11 cellular contexts compared by ENCODE assay signal in genomic region chr3:123883111-123883510, GRCh38. TPM values are rescaled to one million over a fixed set of nuclear protein-coding genes. Genes with fewer than 3 reads are reported as not detected.
A peak's percentile ranks its signal among the peaks of the same experiment; 100 is the strongest.
DNase-seq lines count a peak whose midpoint lies in the region; ATAC-seq, FAIRE-seq and TF ChIP-seq lines count a peak whose summit lies in the region.
"Had no signal": no experiment of that assay in that cellular context is flagged by ENCODE, and none has a peak within 500 bp of the region (broad histone marks: within the 10 kb centered on the region; RNA-seq: fewer than 3 reads in every experiment).

No MANE protein-coding gene starts in this region.

- H3K9ac ChIP-seq in HepG2 (ENCODE audit: insufficient read depth, low read depth, low read length) (no peak overlapping the region), mesenchymal stem cell (ENCODE audit: low read length) (peak overlapping the region; percentile 85)

- in situ Hi-C loops in HepG2 (cut with HindIII; ENCODE audit: extremely low pct_ligation_motif_present, low pct_unique_long_range_greater_than_20kb), result no loop called here
- in situ Hi-C loops in astrocyte of the cerebellum (cut with HindIII; ENCODE audit: low sequenced_read_pairs), result no loop called here

- TF ChIP-seq POLR2A in HepG2 (IDR thresholded peaks at IDR 0.05; ENCODE audit: insufficient read depth in 1 of 2, low read depth in 2 of 2, low read length in 2 of 2), result no peak
- TF ChIP-seq POLR2A in right lobe of liver (IDR thresholded peaks at IDR 0.05), result no peak

- peak overlapping the region; percentile 80 for H3K4me2 ChIP-seq in HepG2 (ENCODE audit: low read depth, low read length)
- peak overlapping the region; percentile 87 for H3K4me2 ChIP-seq in mesenchymal stem cell (ENCODE audit: low read length, poor library complexity, severe bottlenecking)

- H3K27me3 ChIP-seq in HepG2 (ENCODE audit: control insufficient read depth in 1 of 2, insufficient read depth in 2 of 2, low read length in 2 of 2) (peaks cover 0 to 25% of the 10 kb centered on the region in 2 experiments; a peak in 2 of 5 replicates), right lobe of liver (no peaks in the 10 kb centered on the region), mesenchymal stem cell (ENCODE audit: control insufficient read depth in 1 of 2, insufficient read depth in 1 of 2, low read length in 2 of 2) (no peaks in the 10 kb centered on the region)
- H3K27me3 ChIP-seq: thyroid gland had no signal

- H3K4me3 ChIP-seq in HepG2 (replicated peaks in 1 of 3; ENCODE audit: insufficient read depth in 1 of 3, low read depth in 2 of 3, low read length in 3 of 3) (no peak overlapping the region), right lobe of liver (no peak overlapping the region), astrocyte of the cerebellum (ENCODE audit: low read depth, low read length) (peak overlapping the region; percentile 76), mesenchymal stem cell (ENCODE audit: insufficient read depth in 1 of 2, low read depth in 1 of 2, low read length in 2 of 2) (peak overlapping the region; percentile 89)

- H4K8ac ChIP-seq in mesenchymal stem cell (ENCODE audit: low read length), result no peak overlapping the region

- TF ChIP-seq CTCF in HepG2 (CRISPR knock-in tag; IDR thresholded peaks at IDR 0.05), result no peak
- no peak for TF ChIP-seq CTCF in right lobe of liver (IDR thresholded peaks at IDR 0.05)
- no peak for TF ChIP-seq CTCF in astrocyte of the cerebellum (IDR thresholded peaks at IDR 0.05; ENCODE audit: low read depth, low read length, missing control alignments)

- FAIRE-seq in HepG2 (lab: Jason Lieb, UNC) (no peak), HTR-8/SVneo (lab: Jason Lieb, UNC) (no peak)

- H3K36me3 ChIP-seq in HepG2 (replicated peaks in 1 of 2; ENCODE audit: control insufficient read depth in 1 of 2, insufficient read depth in 2 of 2, low read length in 2 of 2) (no peaks in the 10 kb centered on the region), right lobe of liver (no peaks in the 10 kb centered on the region), mesenchymal stem cell (ENCODE audit: control insufficient read depth in 1 of 2, insufficient read depth in 2 of 2, low read depth in 1 of 2, low read length in 2 of 2) (peaks cover 0 to 21% of the 10 kb centered on the region in 2 experiments)
- H3K36me3 ChIP-seq: thyroid gland had no signal

- ATAC-seq in HepG2 (no peak), right lobe of liver (no peak), HG02852 (IDR thresholded peaks at IDR 0.05; ENCODE audit: unreplicated experiment) (no peak), HG02610 (IDR thresholded peaks at IDR 0.05; ENCODE audit: unreplicated experiment) (no peak)

- no peak for TF ChIP-seq EP300 in HepG2 (IDR thresholded peaks at IDR 0.05; ENCODE audit: low read depth in 2 of 2, low read length in 2 of 2)
- TF ChIP-seq EP300 in HepG2 (CRISPR knock-in tag; IDR thresholded peaks at IDR 0.05; ENCODE audit: borderline replicate concordance), result no peak

- no peaks in the 10 kb centered on the region for H4K20me1 ChIP-seq in HepG2 (ENCODE audit: insufficient read depth, low read length)

- peaks cover 1% of the 10 kb centered on the region for H3K79me1 ChIP-seq in mesenchymal stem cell (replicated peaks; ENCODE audit: low read length, poor library complexity, severe bottlenecking)

- CTCF ChIA-PET in HepG2 (lab: Yijun Ruan, JAX; ENCODE audit: low intra/inter-chr PET ratio, low total read pairs), result no interaction called here

- H3K9me3 ChIP-seq in HepG2 (ENCODE audit: low read length), result no peaks in the 10 kb centered on the region
- no peaks in the 10 kb centered on the region for H3K9me3 ChIP-seq in right lobe of liver
- no peaks in the 10 kb centered on the region for H3K9me3 ChIP-seq in mesenchymal stem cell (ENCODE audit: control insufficient read depth, low read length)
- H3K9me3 ChIP-seq: thyroid gland had no signal

- TF ChIP-seq RAD21 in HepG2 (CRISPR knock-in tag; IDR thresholded peaks at IDR 0.05), result no peak

- H3K4me1 ChIP-seq in HepG2 (ENCODE audit: insufficient read depth, low read length), result peaks cover 10% of the 10 kb centered on the region
- peaks cover 0 to 24% (median 2%) of the 10 kb centered on the region in 4 donors for H3K4me1 ChIP-seq in right lobe of liver
- H3K4me1 ChIP-seq in mesenchymal stem cell (ENCODE audit: control insufficient read depth, insufficient read depth, low read depth, low read length), result peaks cover 23% of the 10 kb centered on the region
- H3K4me1 ChIP-seq: foreskin keratinocyte had no signal

- 95% methylated on average over 2 of the region's 4 CpGs for whole genome bisulfite sequencing in HepG2 (ENCODE audit: low lambda C conversion rate)
- 63% methylated on average over 4 of the region's 4 CpGs for WGBS in right lobe of liver (ENCODE audit: insufficient coverage, low coverage, low lambda C conversion rate, missing lambda C conversion rate)
- 64% methylated on average over 4 of the region's 4 CpGs for WGBS in mesenchymal stem cell

- no peak overlapping the region for H2BK5ac ChIP-seq in mesenchymal stem cell (ENCODE audit: low read depth, low read length, poor library complexity, severe bottlenecking)

- H2BK120ac ChIP-seq in mesenchymal stem cell (ENCODE audit: low read depth, low read length), result no peak overlapping the region

- H3K14ac ChIP-seq in mesenchymal stem cell (ENCODE audit: low read length in 2 of 2), result no peak overlapping the region

- H3K27ac ChIP-seq in HepG2 (ENCODE audit: extremely low read length, insufficient read depth, low read length) (no peak overlapping the region), right lobe of liver (no peak overlapping the region), mesenchymal stem cell (ENCODE audit: low read length, poor library complexity, severe bottlenecking) (peak overlapping the region; percentile 60)
- H3K27ac ChIP-seq: foreskin keratinocyte, thyroid gland had no signal

- POLR2A ChIA-PET in HepG2 (lab: Yijun Ruan, JAX), result no interaction called here

- no peak overlapping the region for H3K23ac ChIP-seq in mesenchymal stem cell (ENCODE audit: low read length in 2 of 2)

- H2AK5ac ChIP-seq in mesenchymal stem cell (ENCODE audit: low read length, severe bottlenecking), result no peak overlapping the region

- intact Hi-C loops in HepG2 (cut with micrococcal nuclease; ENCODE audit: unreplicated experiment), result no loop called here
- intact Hi-C loops in right lobe of liver (cut with DNase I), result no loop called here

- no TSS peak for BruUV-seq in HepG2 (replicated peaks; lab: Mats Ljungman, UMichigan)

- H3K4ac ChIP-seq in mesenchymal stem cell (ENCODE audit: low read depth in 1 of 2, low read length in 2 of 2), result no peak overlapping the region

- H4K91ac ChIP-seq in mesenchymal stem cell (ENCODE audit: low read length), result no peak overlapping the region

- H2AFZ ChIP-seq in HepG2 (ENCODE audit: low read length) (no peak overlapping the region), mesenchymal stem cell (ENCODE audit: low read depth, low read length) (no peak overlapping the region)

- DNase-seq in HepG2 (ENCODE audit: low spot score) (no peak), right lobe of liver (no peak), astrocyte of the cerebellum (ENCODE audit: low read depth) (no peak), mesenchymal stem cell (no peak), HTR-8/SVneo (ENCODE audit: insufficient read length, low spot score) (no peak), NCI-H1417 treated with DMSO at 0.1 percent for 48 hours (lab: John Stamatoyannopoulos, UW) (no peak)
- DNase-seq: activated T-cell treated with anti-CD3 and anti-CD28 coated beads, Interleukin-2, amount 50 U/mL, for 4 hours; foreskin keratinocyte had no signal

- H2BK12ac ChIP-seq in mesenchymal stem cell (ENCODE audit: low read length in 2 of 2), result no peak overlapping the region

- peak overlapping the region; percentile 60 for H2BK15ac ChIP-seq in mesenchymal stem cell (ENCODE audit: low read depth, poor library complexity, severe bottlenecking)

- H3K79me2 ChIP-seq in HepG2 (ENCODE audit: insufficient read depth, low read length), result no peaks in the 10 kb centered on the region

- no peak overlapping the region for H3K18ac ChIP-seq in mesenchymal stem cell (ENCODE audit: low read depth in 1 of 2, low read length in 2 of 2)

TF ChIP-seq in HepG2, 621 proteins besides CTCF, POLR2A, EP300 and RAD21 (continues in another document):
- TF ChIP-seq ZNF772 (CRISPR knock-in tag; IDR thresholded peaks at IDR 0.05) (no peak), SMAD9 (CRISPR knock-in tag; IDR thresholded peaks at IDR 0.05) (no peak), KAT8 (CRISPR knock-in tag; IDR thresholded peaks at IDR 0.05) (no peak), ZNF225 (CRISPR knock-in tag; IDR thresholded peaks at IDR 0.05) (no peak), NAIF1 (CRISPR knock-in tag; IDR thresholded peaks at IDR 0.05; ENCODE audit: borderline replicate concordance) (no peak), ZMAT5 (CRISPR knock-in tag; IDR thresholded peaks at IDR 0.05; ENCODE audit: borderline replicate concordance, low read depth) (no peak)

RNA-seq across cellular contexts. Expression of gene MYLK, which starts 1.0 kb away (rescaled TPM):
- 22.1 and 34.9 TPM in 2 replicates for total RNA-seq in HepG2 (2016; rRNA removed; fragmentation: Illumina TruSeq; extraction: Trizol)
- 2.0 and 2.1 TPM in 2 replicates for total RNA-seq in HepG2 (2016; cell fraction: cytosol; rRNA removed; fragmentation: Illumina TruSeq; extraction: Trizol; ENCODE audit: low read depth)
- total RNA-seq in HepG2 (2016; cell fraction: insoluble cytoplasmic fraction; rRNA removed; fragmentation: Illumina TruSeq; extraction: Trizol), result 21.3 and 34.0 TPM in 2 replicates
- 7.4 and 7.6 TPM in 2 replicates for total RNA-seq in HepG2 (2016; cell fraction: membrane; rRNA removed; fragmentation: Illumina TruSeq; extraction: Trizol)
- total RNA-seq in HepG2 (2016; cell fraction: nucleus; rRNA removed; fragmentation: Illumina TruSeq; extraction: Trizol), result 49.0 and 59.0 TPM in 2 replicates
- polyA plus RNA-seq in HepG2 (2011; rRNA removed), result 6.6 and 10.6 TPM in 2 replicates
- 3.9 and 5.9 TPM in 2 replicates for polyA plus RNA-seq in HepG2 (2011; cell fraction: cytosol; rRNA removed)
- polyA plus RNA-seq in HepG2 (2011; cell fraction: nucleus; rRNA removed), result 43.3 and 62.6 TPM in 2 replicates
- polyA plus RNA-seq in HepG2 (2012), result 5.0 and 10.2 TPM in 2 replicates
- polyA plus RNA-seq in HepG2 (2016; cell fraction: cytosol; fragmentation: Illumina TruSeq; extraction: Trizol; ENCODE audit: low read depth), result 0.33 and 0.51 TPM in 2 replicates
- polyA plus RNA-seq in HepG2 (2016; cell fraction: insoluble cytoplasmic fraction; fragmentation: Illumina TruSeq; extraction: Trizol; ENCODE audit: low read depth), result 12.9 and 13.4 TPM in 2 replicates
- 1.8 and 2.0 TPM in 2 replicates for polyA plus RNA-seq in HepG2 (2016; cell fraction: membrane; fragmentation: Illumina TruSeq; extraction: Trizol; ENCODE audit: low read depth)
- 30.9 and 33.2 TPM in 2 replicates for polyA plus RNA-seq in HepG2 (2016; cell fraction: nucleus; fragmentation: Illumina TruSeq; extraction: Trizol; ENCODE audit: insufficient read depth, low read depth)
- 0.07 and 52.0 TPM in 2 replicates for polyA minus RNA-seq in HepG2 (2011; rRNA and poly(A)+ RNA removed; ENCODE audit: low replicate concordance)
- 11.6 and 12.7 TPM in 2 replicates for polyA minus RNA-seq in HepG2 (2011; cell fraction: cytosol; rRNA and poly(A)+ RNA removed)
- 90.5 and 92.6 TPM in 2 replicates for polyA minus RNA-seq in HepG2 (2011; cell fraction: nucleus; rRNA and poly(A)+ RNA removed)
- 100 to 1,000 TPM in 3 of 6 experiments, 10 to 100 TPM in 3; 61.1 to 146 (median 97.8) TPM for total RNA-seq in right lobe of liver
- 138 TPM for polyA plus RNA-seq in mesenchymal stem cell (2013, experiment 1 of 2)
- 135 TPM for polyA plus RNA-seq in mesenchymal stem cell (2013, experiment 2 of 2)

Comparison
In these comparisons a context has a peak if more than half of its experiments do, and no peak if none do; other contexts are left out.
1. H3K4me3 ChIP-seq: peak in astrocyte of the cerebellum (single experiment) and mesenchymal stem cell (2 of 2); none in HepG2 (0 of 3) and right lobe of liver (0 of 3).